9 cellular contexts compared by ENCODE assay signal in genomic region chr11:93921695-93922468, GRCh38.
DNase-seq lines count a peak whose midpoint lies in the region; ATAC-seq and TF ChIP-seq lines count a peak whose summit lies in the region.
"Had no signal": no experiment of that assay in that cellular context is flagged by ENCODE, and none has a peak within 500 bp of the region (broad histone marks: within the 10 kb centered on the region; RNA-seq: fewer than 3 reads in every experiment).

No MANE protein-coding gene starts in this region.

- ATAC-seq in HG02588 (IDR thresholded peaks at IDR 0.05; ENCODE audit: unreplicated experiment) (peak; percentile 70), T-helper 17 cell (no peak)

- peaks cover 41% of the 10 kb centered on the region for H3K27me3 Mint-ChIP-seq in T-helper 17 cell

- H3K27ac ChIP-seq in 22Rv1: no peak overlapping the region

- DNase-seq in G401 (ENCODE audit: low spot score) (peak; percentile 15), NCI-H146 (lab: John Stamatoyannopoulos, UW) (peak; percentile 73), SW480 (ENCODE audit: low spot score) (peak; percentile 73), fibroblast of the conjunctiva (ENCODE audit: low read depth) (peak; percentile 53), T-helper 17 cell (no peak)
- peak; percentile 28 for DNase-seq in stimulated activated CD8-positive, alpha-beta memory T cell treated with anti-CD3 and anti-CD28 coated beads, Interleukin-4, amount 100 ng/mL, for 48 hours
- DNase-seq: left cardiac atrium had no signal

- peaks cover 3% of the 10 kb centered on the region for H3K36me3 Mint-ChIP-seq in T-helper 17 cell (ENCODE audit: low read depth)

- no peak overlapping the region for H3K27ac Mint-ChIP-seq in T-helper 17 cell

- no peaks in the 10 kb centered on the region for H3K9me3 ChIP-seq in T-helper 17 cell (ENCODE audit: control insufficient read depth, low read length, poor library complexity, severe bottlenecking)

- in situ Hi-C loops in G401 (cut with HindIII; ENCODE audit: low sequenced_read_pairs): no loop called here

- TF ChIP-seq CTCF in 22Rv1 (IDR thresholded peaks at IDR 0.05): peak; percentile 88

- H3K4me3 Mint-ChIP-seq in T-helper 17 cell: no peak overlapping the region

- no peaks in the 10 kb centered on the region for H3K4me1 Mint-ChIP-seq in T-helper 17 cell

Comparison
In these comparisons a context has a peak if more than half of its experiments do, and no peak if none do; other contexts are left out.
1. DNase-seq: peak in G401 (single experiment), NCI-H146 (single experiment), SW480 (single experiment), fibroblast of the conjunctiva (single experiment) and stimulated activated CD8-positive, alpha-beta memory T cell treated with anti-CD3 and anti-CD28 coated beads, Interleukin-4, amount 100 ng/mL, for 48 hours (single experiment); none in T-helper 17 cell (0 of 3).